9 cellular contexts compared by ENCODE assay signal in genomic region chr9:137221477-137222111, GRCh38. TPM values are rescaled to one million over a fixed set of nuclear protein-coding genes. Genes with fewer than 3 reads are reported as not detected.
DNase-seq lines count a peak whose midpoint lies in the region; ATAC-seq and TF ChIP-seq lines count a peak whose summit lies in the region.
"Had no signal": no experiment of that assay in that cellular context is flagged by ENCODE, and none has a peak within 500 bp of the region (broad histone marks: within the 10 kb centered on the region; RNA-seq: fewer than 3 reads in every experiment).

No MANE protein-coding gene starts in this region.

- in situ Hi-C loops in astrocyte of the spinal cord (cut with HindIII; ENCODE audit: low sequenced_read_pairs), result no loop called here

- TF ChIP-seq CTCF in AG04449 (IDR thresholded peaks at IDR 0.05; ENCODE audit: insufficient read depth, low read length, missing control alignments), result no peak
- TF ChIP-seq CTCF in GM23338 (conservative IDR thresholded peaks at IDR 0.05; ENCODE audit: low read depth in 2 of 2), result no peak
- TF ChIP-seq CTCF in astrocyte of the spinal cord (IDR thresholded peaks at IDR 0.05; ENCODE audit: low read depth, low read length), result no peak
- TF ChIP-seq CTCF in lower lobe of right lung (IDR thresholded peaks at IDR 0.05), result no peak

- H3K27ac Mint-ChIP-seq in GM23338, result no peak overlapping the region
- H3K27ac Mint-ChIP-seq in immature natural killer cell, result no peak overlapping the region

- H3K4me3 ChIP-seq in AG04449 (ENCODE audit: low read depth, low read length) (peak overlapping the region; percentile 40), GM23338 (peak overlapping the region; percentile 58), astrocyte of the spinal cord (ENCODE audit: low read depth, low read length) (peak overlapping the region; percentile 24), lower lobe of right lung (peak overlapping the region; percentile 50)

- ATAC-seq in GM23338, result peak; percentile 11
- ATAC-seq in lower lobe of right lung, result no peak
- no peak for ATAC-seq in HG03342 (IDR thresholded peaks at IDR 0.05; ENCODE audit: unreplicated experiment)
- ATAC-seq in GM21423 (IDR thresholded peaks at IDR 0.05; ENCODE audit: unreplicated experiment), result no peak
- no peak for ATAC-seq in HG02840 (IDR thresholded peaks at IDR 0.05; ENCODE audit: low FRiP score, unreplicated experiment)

- DNase-seq in AG04449 (ENCODE audit: low read depth, low spot score) (no peak), GM23338 (ENCODE audit: low spot score) (peak; percentile 71), astrocyte of the spinal cord (ENCODE audit: low read depth, low spot score) (no peak), lower lobe of right lung (no peak), immature natural killer cell (no peak)
- DNase-seq: HCEC 1CT had no signal

- H3K36me3 ChIP-seq in GM23338 (ENCODE audit: insufficient read depth) (no peaks in the 10 kb centered on the region), lower lobe of right lung (peaks cover under 1% of the 10 kb centered on the region)

- no peaks in the 10 kb centered on the region for H3K79me2 ChIP-seq in GM23338 (replicated peaks; ENCODE audit: insufficient read depth)

- H3K4me1 ChIP-seq in GM23338 (ENCODE audit: insufficient read depth) (peaks cover 3% of the 10 kb centered on the region; the same call in 1 of the 2 replicates), lower lobe of right lung (peaks cover 46% of the 10 kb centered on the region)

- H3K36me3 Mint-ChIP-seq in GM23338 (ENCODE audit: low read depth), result no peaks in the 10 kb centered on the region
- no peaks in the 10 kb centered on the region for H3K36me3 Mint-ChIP-seq in immature natural killer cell

- no peaks in the 10 kb centered on the region for H4K20me1 ChIP-seq in GM23338 (replicated peaks; ENCODE audit: insufficient read depth)

- H3K4me3 Mint-ChIP-seq in GM23338 (peak overlapping the region; percentile 48; the same call in 2 of the 3 replicates), immature natural killer cell (no peak overlapping the region)

- 0 out of 2 replicates have a peak, but pooled peaks cover 9% of the 10 kb centered on the region for H3F3A ChIP-seq in GM23338 (replicated peaks; ENCODE audit: low read depth)

- H3K9me2 ChIP-seq in GM23338 (ENCODE audit: insufficient read depth), result no peaks in the 10 kb centered on the region

- H3K9me3 Mint-ChIP-seq in GM23338 (no peaks in the 10 kb centered on the region), immature natural killer cell (no peaks in the 10 kb centered on the region)

- H3K4me2 ChIP-seq in GM23338, result peak overlapping the region; percentile 73

- intact Hi-C loops in lower lobe of right lung (cut with DNase I), result no loop called here

- POLR2A ChIA-PET in AG04449 (lab: Yijun Ruan, JAX), result interaction anchor here (3.1 kb wide), 1 partner anchor 19 kb away, joined by 19 read pairs; the partner anchor contains the start of gene TUBB4B

- no peak overlapping the region for H2AFZ ChIP-seq in GM23338

- H3K27ac ChIP-seq in GM23338 (ENCODE audit: low read depth), result no peak overlapping the region
- no peak overlapping the region for H3K27ac ChIP-seq in lower lobe of right lung

- H3K27me3 ChIP-seq in GM23338 (ENCODE audit: insufficient read depth), result peaks cover 9% of the 10 kb centered on the region; the same call in 1 of the 2 replicates
- H3K27me3 ChIP-seq in lower lobe of right lung (ENCODE audit: low read depth), result no peaks in the 10 kb centered on the region

- H3K9me3 ChIP-seq in lower lobe of right lung, result no peaks in the 10 kb centered on the region

- no peaks in the 10 kb centered on the region for H3K27me3 Mint-ChIP-seq in GM23338 (ENCODE audit: insufficient read depth, low read depth, poor library complexity)
- H3K27me3 Mint-ChIP-seq in immature natural killer cell (ENCODE audit: low read depth in 3 of 3), result peaks cover 0 to 7% (median 7%) of the 10 kb centered on the region in 3 donors

- CTCF ChIA-PET in AG04449 (lab: Yijun Ruan, JAX), result interaction anchor here (1.0 to 3.8 kb wide), 5 partner anchors 15 to 175 kb away, joined by 3 to 14 read pairs (median 3); partner anchors contain the start of gene NPDC1

- H3K4me1 Mint-ChIP-seq in GM23338 (peaks cover 7% of the 10 kb centered on the region; the same call in 2 of the 3 replicates), immature natural killer cell (peaks cover 0 to 2% of the 10 kb centered on the region in 2 donors)

TF ChIP-seq in GM23338, 12 proteins besides CTCF, POLR2A, EP300 and RAD21 (continues in another document):
- TF ChIP-seq EZH2phosphoT487 (IDR thresholded peaks at IDR 0.05; ENCODE audit: unreplicated experiment) (no peak), ZNF114 (CRISPR knock-in tag; IDR thresholded peaks at IDR 0.05) (no peak), REST (IDR thresholded peaks at IDR 0.05; ENCODE audit: unreplicated experiment) (no peak)

RNA-seq across cellular contexts. Expression of gene RNF208, which starts 0.4 kb away (rescaled TPM):
- total RNA-seq in GM23338 (2014; rRNA removed; shearing (Covaris generic)), result 1.4 and 1.9 TPM in 2 replicates
- 5.6 and 7.4 TPM in 2 replicates for polyA plus RNA-seq in GM23338 (2016; fragmentation: Nextera tagmentation; extraction: Ambion mirVana)
- total RNA-seq in lower lobe of right lung, result 5.8 TPM
- polyA plus RNA-seq in immature natural killer cell, result not detected

RNA-seq across cellular contexts. Expression of gene CYSRT1, which starts 3.4 kb away (rescaled TPM):
- 1.4 and 2.0 TPM in 2 replicates for total RNA-seq in GM23338 (2014; rRNA removed; shearing (Covaris generic))
- polyA plus RNA-seq in GM23338 (2016; fragmentation: Nextera tagmentation; extraction: Ambion mirVana) (2.0 and 3.2 TPM in 2 replicates), immature natural killer cell (under 1 TPM in 1 of 3 donors, not detected in 2; 0.19 TPM)
- 0.59 TPM for total RNA-seq in lower lobe of right lung

RNA-seq across cellular contexts. Expression of gene RNF224, which starts 5.7 kb away (rescaled TPM):
- total RNA-seq in GM23338 (2014; rRNA removed; shearing (Covaris generic)), result 0.63 TPM in 1 of 2 replicates, not detected in the other
- polyA plus RNA-seq in GM23338 (2016; fragmentation: Nextera tagmentation; extraction: Ambion mirVana) (not detected in 2 replicates), immature natural killer cell (not detected)
- 0.21 TPM for total RNA-seq in lower lobe of right lung

RNA-seq across cellular contexts. Expression of gene SLC34A3, which starts 9.1 kb away (rescaled TPM):
- total RNA-seq in GM23338 (2014; rRNA removed; shearing (Covaris generic)), result not detected in 2 replicates
- polyA plus RNA-seq in GM23338 (2016; fragmentation: Nextera tagmentation; extraction: Ambion mirVana) (not detected in 2 replicates), immature natural killer cell (not detected)
- total RNA-seq in lower lobe of right lung, result not detected

RNA-seq across cellular contexts. Expression of gene NDOR1, which starts 16.1 kb away (rescaled TPM):
- 25.4 and 38.1 TPM in 2 replicates for total RNA-seq in GM23338 (2014; rRNA removed; shearing (Covaris generic))
- polyA plus RNA-seq in GM23338 (2016; fragmentation: Nextera tagmentation; extraction: Ambion mirVana) (19.4 and 19.7 TPM in 2 replicates), immature natural killer cell (10 to 100 TPM in 1 of 3 donors, 1 to 10 TPM in 2; 1.7 to 10.3 (median 4.2) TPM)
- 15.6 TPM for total RNA-seq in lower lobe of right lung
